ENCODE assay signal across 11 cellular contexts in genomic region chr5:170011751-170012150, GRCh38. TPM values are rescaled to one million over a fixed set of nuclear protein-coding genes. Genes with fewer than 3 reads are reported as not detected.
"Had no signal": no experiment of that assay in that cellular context is flagged by ENCODE, and none has a peak within 500 bp of the region (broad histone marks: within the 10 kb centered on the region; RNA-seq: fewer than 3 reads in every experiment).

No MANE protein-coding gene starts in this region.

- H2AFZ ChIP-seq: GM23248, GM23338 had no signal

- H3K9me3 ChIP-seq: HAP-1 had no signal

- H3K4me2 ChIP-seq: GM23338 had no signal

- DNase-seq: GM23248, GOT3, H7, H9, HCEC 1CT, HFFc6 had no signal

- FAIRE-seq: H1, H54 had no signal

- H3K4me3 ChIP-seq: GM23248, GM23338, HAP-1 had no signal

- ATAC-seq: GM23338, HCT116 had no signal

- H3K27ac Mint-ChIP-seq: GM23338, H9, HFFc6 had no signal

- H3K9ac ChIP-seq: GM23248 had no signal

- H3K27ac ChIP-seq: GM23248 had no signal

- H3K4me3 Mint-ChIP-seq: GM23338, H9, HFFc6 had no signal

- H3K36me3 ChIP-seq: HAP-1 had no signal

RNA-seq across cellular contexts. Expression of gene INSYN2B, which starts 31.5 kb away (rescaled TPM):
- total RNA-seq: GM23338, H1, H7, H9 had no signal
- polyA plus RNA-seq: GM23338, H1 had no signal
